ENCODE assay signal across 1 cellular context in genomic region chr6:149628865-149629544, GRCh38.
TF ChIP-seq lines count a peak whose summit lies in the region.

No MANE protein-coding gene starts in this region.

TF ChIP-seq in GM12878, 131 proteins besides CTCF, POLR2A, EP300 and RAD21 (continued from another document):
- no peak for TF ChIP-seq CEBPZ (IDR thresholded peaks at IDR 0.05; ENCODE audit: low read depth, low read length)
- no peak for TF ChIP-seq TCF12 (IDR thresholded peaks at IDR 0.05; ENCODE audit: low read depth, low read length)
- TF ChIP-seq PKNOX1 (IDR thresholded peaks at IDR 0.05): no peak
- TF ChIP-seq USF1 (IDR thresholded peaks at IDR 0.05; ENCODE audit: borderline replicate concordance, extremely low read length, insufficient read depth, low read depth, low read length): no peak
- peak; percentile 55; the same call in 1 of the 2 replicates for TF ChIP-seq RAD51 (IDR thresholded peaks at IDR 0.05)
- TF ChIP-seq IRF3 (IDR thresholded peaks at IDR 0.05): no peak
- no peak for TF ChIP-seq CUX1 (IDR thresholded peaks at IDR 0.05; ENCODE audit: insufficient replicate concordance, low read depth, low read length)
- no peak for TF ChIP-seq TBL1XR1 (IDR thresholded peaks at IDR 0.05; ENCODE audit: low read depth, low read length)
- no peak for TF ChIP-seq FOS (IDR thresholded peaks at IDR 0.05; ENCODE audit: borderline replicate concordance, extremely low read depth, insufficient read length)
- no peak for TF ChIP-seq ZSCAN29 (IDR thresholded peaks at IDR 0.05)
- TF ChIP-seq BCL11A (IDR thresholded peaks at IDR 0.05; ENCODE audit: low read depth, low read length): no peak
- TF ChIP-seq EZH2 (IDR thresholded peaks at IDR 0.05; ENCODE audit: borderline replicate concordance, control insufficient read depth, low read depth, low read length): no peak
- TF ChIP-seq PAX8 (IDR thresholded peaks at IDR 0.05): no peak
- TF ChIP-seq HCFC1 (IDR thresholded peaks at IDR 0.05; ENCODE audit: low read length): no peak
- TF ChIP-seq IKZF2 (IDR thresholded peaks at IDR 0.05): peak in 1 of 2 experiments; percentile 26; a peak in 1 of 4 replicates
- no peak for TF ChIP-seq EGR1 (IDR thresholded peaks at IDR 0.05; ENCODE audit: borderline replicate concordance in 1 of 2, low read depth in 2 of 2, low read length in 2 of 2)
- no peak for TF ChIP-seq ZNF622 (IDR thresholded peaks at IDR 0.05)
- no peak for TF ChIP-seq YBX1 (IDR thresholded peaks at IDR 0.05)
- TF ChIP-seq NFIC (IDR thresholded peaks at IDR 0.05; ENCODE audit: low read depth, low read length): peak; percentile 41; the same call in 1 of the 2 replicates
- no peak for TF ChIP-seq SREBF2 (IDR thresholded peaks at IDR 0.05; ENCODE audit: low read length)
- no peak for TF ChIP-seq POLR2AphosphoS5 (IDR thresholded peaks at IDR 0.05; ENCODE audit: low read length)
- no peak for TF ChIP-seq TAF1 (IDR thresholded peaks at IDR 0.05; ENCODE audit: borderline replicate concordance, low read depth, low read length)
- no peak for TF ChIP-seq ZNF384 (IDR thresholded peaks at IDR 0.05; ENCODE audit: borderline replicate concordance, low read depth, low read length)
- no peak for TF ChIP-seq KDM1A (IDR thresholded peaks at IDR 0.05; ENCODE audit: borderline replicate concordance)
- TF ChIP-seq PML (IDR thresholded peaks at IDR 0.05; ENCODE audit: low read length): no peak
- no peak for TF ChIP-seq HDAC2 (IDR thresholded peaks at IDR 0.05)
- peak in 1 of 2 experiments; percentile 37; a peak in 1 of 4 replicates for TF ChIP-seq BHLHE40 (IDR thresholded peaks at IDR 0.05; ENCODE audit: borderline replicate concordance in 1 of 2, low read depth in 2 of 2, low read length in 1 of 2)
- TF ChIP-seq ZNF217 (IDR thresholded peaks at IDR 0.05): no peak
- no peak for TF ChIP-seq NKRF (conservative IDR thresholded peaks at IDR 0.05)
- no peak for TF ChIP-seq MYC (IDR thresholded peaks at IDR 0.05; ENCODE audit: insufficient read depth, insufficient read length, insufficient replicate concordance, low read length, severe bottlenecking)
- peak; percentile 65; the same call in 1 of the 2 replicates for TF ChIP-seq ATF2 (IDR thresholded peaks at IDR 0.05; ENCODE audit: low read length)
- peak; percentile 60; the same call in 1 of the 2 replicates for TF ChIP-seq SPI1 (IDR thresholded peaks at IDR 0.05; ENCODE audit: borderline replicate concordance, insufficient read depth, low read depth, low read length)
- 0 out of 2 replicates have a peak, but pooled peaks have one; percentile 22 for TF ChIP-seq RELB (IDR thresholded peaks at IDR 0.05; ENCODE audit: low read depth)
- no peak for TF ChIP-seq WRNIP1 (IDR thresholded peaks at IDR 0.05; ENCODE audit: borderline replicate concordance, low read depth, low read length)
- peak; percentile 51 for TF ChIP-seq EED (IDR thresholded peaks at IDR 0.05; ENCODE audit: low read depth)
- no peak for TF ChIP-seq STAT3 (IDR thresholded peaks at IDR 0.05; ENCODE audit: low read depth, low read length)
- no peak for TF ChIP-seq MLLT1 (IDR thresholded peaks at IDR 0.05)
- TF ChIP-seq BMI1 (IDR thresholded peaks at IDR 0.05; ENCODE audit: borderline replicate concordance): no peak
- no peak for TF ChIP-seq CHD1 (IDR thresholded peaks at IDR 0.05; ENCODE audit: low read depth, low read length)
- TF ChIP-seq RB1 (IDR thresholded peaks at IDR 0.05; ENCODE audit: borderline replicate concordance): no peak
- TF ChIP-seq USF2 (IDR thresholded peaks at IDR 0.05; ENCODE audit: borderline replicate concordance, low read depth, low read length): no peak; the same call in 1 of the 2 replicates
- no peak for TF ChIP-seq MAX (IDR thresholded peaks at IDR 0.05; ENCODE audit: low read depth, low read length)
